Comparison of ENCODE assay signal across 2 cellular contexts in genomic region chr18:23640023-23640422, GRCh38.
TF ChIP-seq lines count a peak whose summit lies in the region.

No MANE protein-coding gene starts in this region.

TF ChIP-seq in HCT116, 20 proteins besides CTCF, POLR2A, EP300 and RAD21:
- no peak for TF ChIP-seq ATF3 (IDR thresholded peaks at IDR 0.05)
- TF ChIP-seq ELF1 (IDR thresholded peaks at IDR 0.05; ENCODE audit: borderline replicate concordance, low read depth): no peak
- no peak for TF ChIP-seq ZNF274 (IDR thresholded peaks at IDR 0.05; ENCODE audit: low read depth, low read length)
- TF ChIP-seq JUND (IDR thresholded peaks at IDR 0.05): no peak
- TF ChIP-seq ZFX (IDR thresholded peaks at IDR 0.05): no peak
- no peak for TF ChIP-seq EZH2phosphoT487 (IDR thresholded peaks at IDR 0.05; ENCODE audit: borderline replicate concordance)
- TF ChIP-seq TCF7L2 (IDR thresholded peaks at IDR 0.05; ENCODE audit: borderline replicate concordance, extremely low read depth, insufficient read depth, insufficient read length): no peak
- no peak for TF ChIP-seq ZBTB33 (IDR thresholded peaks at IDR 0.05; ENCODE audit: extremely low read depth, insufficient replicate concordance, low read length)
- no peak for TF ChIP-seq SP1 (IDR thresholded peaks at IDR 0.05; ENCODE audit: low read depth)

TF ChIP-seq in K562, 482 proteins besides CTCF, POLR2A, EP300 and RAD21:
- TF ChIP-seq HSF4 (CRISPR knock-in tag; IDR thresholded peaks at IDR 0.05; ENCODE audit: borderline replicate concordance) (no peak), TEAD2 (tag; IDR thresholded peaks at IDR 0.05) (no peak), CEBPZ (IDR thresholded peaks at IDR 0.05; ENCODE audit: borderline replicate concordance, low read depth, low read length) (no peak)
